ENCODE assay signal across 27 cellular contexts in the genomic region with DNA sequence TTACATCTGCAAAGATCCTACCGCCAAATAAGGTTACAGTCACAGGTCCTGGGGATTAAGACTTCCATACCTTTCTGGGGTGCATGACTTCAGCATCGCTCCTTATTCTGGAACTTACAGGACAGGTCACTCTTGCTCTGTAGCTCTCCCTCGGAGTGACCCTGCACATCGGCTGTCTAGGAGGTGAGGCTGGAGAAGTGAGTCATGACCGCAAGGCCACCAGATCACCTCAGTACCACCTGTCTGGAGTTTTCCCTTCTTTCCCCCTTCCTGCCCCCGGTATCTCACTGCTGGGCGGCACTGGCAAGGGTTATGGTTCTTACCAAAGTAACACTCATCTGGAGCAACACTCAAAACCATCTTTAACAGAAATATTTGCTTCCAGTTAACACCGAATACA.
DNase-seq lines count a peak whose midpoint lies in the region; ATAC-seq and TF ChIP-seq lines count a peak whose summit lies in the region.
"Had no signal": no experiment of that assay in that cellular context is flagged by ENCODE, and none has a peak within 500 bp of the region (broad histone marks: within the 10 kb centered on the region; RNA-seq: fewer than 3 reads in every experiment).

No MANE protein-coding gene starts in this region.

- H4K20me1 ChIP-seq in PC-9 (ENCODE audit: insufficient read depth): no peaks in the 10 kb centered on the region

- H3K27ac Mint-ChIP-seq in HFFc6: peak overlapping the region; percentile 69; the same call in 1 of the 2 replicates
- H3K27ac Mint-ChIP-seq: activated naive CD8-positive, alpha-beta T cell treated with anti-CD3 and anti-CD28 coated beads for 36 hours; endodermal cell; IgD-negative memory B cell had no signal

- H3K27me3 Mint-ChIP-seq in HFFc6 (ENCODE audit: insufficient read depth): no peaks in the 10 kb centered on the region; the same call in 1 of the 2 replicates
- H3K27me3 Mint-ChIP-seq: activated naive CD8-positive, alpha-beta T cell treated with anti-CD3 and anti-CD28 coated beads for 36 hours; CD4-positive, CD25-positive, alpha-beta regulatory T cell; IgD-negative memory B cell; T-cell had no signal

- peaks cover 28% of the 10 kb centered on the region for H3K79me2 ChIP-seq in PC-9 (ENCODE audit: low read depth)

- intact Hi-C loops in PC-9 (cut with micrococcal nuclease; ENCODE audit: unreplicated experiment): loop anchor here (1.0 to 5.0 kb wide), 8 partner anchors 56 to 595 kb away; a partner anchor contains a TSS

- POLR2A ChIA-PET in PC-9 (lab: Charles Lee; ENCODE audit: unreplicated experiment): interaction anchor here (0.6 to 1.0 kb wide), 4 partner anchors 34 to 817 kb away, joined by 3 to 4 read pairs (median 3); no protein-coding TSS in a partner anchor

- H3K4me3 ChIP-seq in PC-9 (peak overlapping the region; percentile 44), tibial nerve (no peak overlapping the region)
- H3K4me3 ChIP-seq: cardiac muscle cell, esophagus muscularis mucosa, SJSA1, transverse colon had no signal

- H3K9me3 Mint-ChIP-seq in HFFc6: no peaks in the 10 kb centered on the region
- H3K9me3 Mint-ChIP-seq: activated naive CD8-positive, alpha-beta T cell treated with anti-CD3 and anti-CD28 coated beads for 36 hours; CD4-positive, CD25-positive, alpha-beta regulatory T cell; endodermal cell; T-cell had no signal

- peaks cover 40% of the 10 kb centered on the region for H3F3A ChIP-seq in PC-9 (ENCODE audit: insufficient read depth, low read depth)

- H3K36me3 Mint-ChIP-seq in HFFc6 (ENCODE audit: low read depth): peaks cover 4% of the 10 kb centered on the region; the same call in 1 of the 2 replicates

- H3K9me3 ChIP-seq in PC-9 (ENCODE audit: insufficient read depth, low read depth) (no peaks in the 10 kb centered on the region), tibial nerve (no peaks in the 10 kb centered on the region)
- H3K9me3 ChIP-seq: esophagus muscularis mucosa, SJSA1, transverse colon had no signal

- no peak for ATAC-seq in foreskin keratinocyte
- ATAC-seq: activated CD4-positive, CD25-positive, alpha-beta regulatory T cell treated with anti-CD3 and anti-CD28 coated beads, Interleukin-2, amount 50 U/mL, for 24 hours; activated CD8-positive, alpha-beta T cell treated with anti-CD3 and anti-CD28 coated beads, Interleukin-2, amount 10 ng/mL, durations not matched to agents 7 days and 5 days; T-cell had no signal

- no peak overlapping the region for H3K4me3 Mint-ChIP-seq in HFFc6
- H3K4me3 Mint-ChIP-seq: activated CD8-positive, alpha-beta T cell treated with anti-CD3 and anti-CD28 coated beads, Interleukin-2, amount 10 ng/mL, durations not matched to agents 7 days and 5 days; activated naive CD8-positive, alpha-beta T cell treated with anti-CD3 and anti-CD28 coated beads for 36 hours; endodermal cell; IgD-negative memory B cell had no signal

- peak overlapping the region; percentile 79 for H3K4me2 ChIP-seq in PC-9

- H3K4me1 ChIP-seq in PC-9 (replicated peaks; ENCODE audit: insufficient read depth): peaks cover 55% of the 10 kb centered on the region
- peaks cover 0 to 32% (median 14%) of the 10 kb centered on the region in 4 donors for H3K4me1 ChIP-seq in tibial nerve
- H3K4me1 ChIP-seq in foreskin keratinocyte: peaks cover 17% of the 10 kb centered on the region
- H3K4me1 ChIP-seq: esophagus muscularis mucosa had no signal

- 0 out of 2 replicates have a peak overlapping the region, but pooled peaks have one; percentile 14 for H2AFZ ChIP-seq in PC-9

- H3K36me3 ChIP-seq in PC-9 (ENCODE audit: low read depth): peaks cover 6% of the 10 kb centered on the region
- no peaks in the 10 kb centered on the region for H3K36me3 ChIP-seq in tibial nerve
- H3K36me3 ChIP-seq: cardiac muscle cell, esophagus muscularis mucosa, SJSA1, transverse colon had no signal

- H3K4me1 Mint-ChIP-seq in HFFc6 (ENCODE audit: low read depth): peaks cover 28% of the 10 kb centered on the region

- 93 to 97% methylated on average over 8 of the region's 8 CpGs for WGBS in tibial nerve, 2 donors

- DNase-seq in HFFc6: no peak
- peak; percentile 86 to 96 for DNase-seq in PC-9
- DNase-seq in glomerular visceral epithelial cell (ENCODE audit: extremely low spot score): peak; percentile 36
- no peak for DNase-seq in tibial nerve (ENCODE audit: low spot score in 2 of 2)
- no peak for DNase-seq in NCI-H1436 (lab: John Stamatoyannopoulos, UW)
- DNase-seq in foreskin keratinocyte: no peak
- DNase-seq in substantia nigra (lab: John Stamatoyannopoulos, UW): no peak
- DNase-seq: activated CD8-positive, alpha-beta T cell treated with anti-CD3 and anti-CD28 coated beads, Interleukin-2, amount 10 ng/mL, durations not matched to agents 7 days and 5 days; activated naive CD8-positive, alpha-beta T cell treated with anti-CD3 and anti-CD28 coated beads for 36 hours; aorta; CD4-positive, CD25-positive, alpha-beta regulatory T cell; cortex of kidney; endodermal cell; foreskin melanocyte; mesendoderm; NCI-H1105; NCI-H1930; NCI-H226; NCI-H69; nucleus accumbens; T-cell; transverse colon had no signal

- no peaks in the 10 kb centered on the region for H3K27me3 ChIP-seq in PC-9 (ENCODE audit: insufficient read depth, low read depth)
- H3K27me3 ChIP-seq in tibial nerve: no peaks in the 10 kb centered on the region
- no peaks in the 10 kb centered on the region for H3K27me3 ChIP-seq in foreskin keratinocyte
- H3K27me3 ChIP-seq: cardiac muscle cell, esophagus muscularis mucosa, SJSA1, transverse colon had no signal

- CTCF ChIA-PET in PC-9 (lab: Charles Lee): interaction anchor here (0.5 to 1.0 kb wide), 4 partner anchors 10 to 154 kb away, joined by 3 read pairs; no protein-coding TSS in a partner anchor

- TF ChIP-seq CTCF in HFFc6 (IDR thresholded peaks at IDR 0.05) (no peak), PC-9 (conservative IDR thresholded peaks at IDR 0.05) (no peak), tibial nerve (IDR thresholded peaks at IDR 0.05) (no peak), foreskin keratinocyte (conservative IDR thresholded peaks at IDR 0.05) (no peak)

- BruUV-seq in PC-9 (replicated peaks; lab: Mats Ljungman, UMichigan): no TSS peak

- no peak for TF ChIP-seq POLR2A in tibial nerve (IDR thresholded peaks at IDR 0.05)

- peak overlapping the region; percentile 90 for H3K27ac ChIP-seq in PC-9
- H3K27ac ChIP-seq in tibial nerve: peak overlapping the region in 3 of 4 donors; percentile 1 to 95 (median 93)
- H3K27ac ChIP-seq in foreskin keratinocyte: no peak overlapping the region
- H3K27ac ChIP-seq in substantia nigra (ENCODE audit: low read depth, low read length, poor library complexity, severe bottlenecking): no peak overlapping the region
- H3K27ac ChIP-seq: cardiac muscle cell, esophagus muscularis mucosa, SJSA1, transverse colon had no signal

- no peak for TF ChIP-seq EP300 in tibial nerve (IDR thresholded peaks at IDR 0.05)

- no peaks in the 10 kb centered on the region for H3K9me2 ChIP-seq in PC-9 (ENCODE audit: insufficient read depth)

Comparison
In these comparisons a context has a peak if more than half of its experiments do, and no peak if none do; other contexts are left out.
1. DNase-seq: peak in PC-9 (2 of 2) and glomerular visceral epithelial cell (single experiment); none in HFFc6 (single experiment), tibial nerve (0 of 2), NCI-H1436 (single experiment), foreskin keratinocyte (0 of 2) and substantia nigra (0 of 49).
2. H3K27ac ChIP-seq: peak in PC-9 (single experiment) and tibial nerve (3 of 4); none in foreskin keratinocyte (single experiment) and substantia nigra (single experiment).